ENCODE assay signal across 1 cellular context in genomic region chr22:33864723-33865130, GRCh38.
A peak's percentile ranks its signal among the peaks of the same experiment; 100 is the strongest.
TF ChIP-seq lines count a peak whose summit lies in the region.

No MANE protein-coding gene starts in this region.

TF ChIP-seq in HepG2, 621 proteins besides CTCF, POLR2A, EP300 and RAD21 (continues in another document):
- no peak for TF ChIP-seq SUZ12 (IDR thresholded peaks at IDR 0.05; ENCODE audit: low read depth, low read length)
- TF ChIP-seq, protein P1, sequence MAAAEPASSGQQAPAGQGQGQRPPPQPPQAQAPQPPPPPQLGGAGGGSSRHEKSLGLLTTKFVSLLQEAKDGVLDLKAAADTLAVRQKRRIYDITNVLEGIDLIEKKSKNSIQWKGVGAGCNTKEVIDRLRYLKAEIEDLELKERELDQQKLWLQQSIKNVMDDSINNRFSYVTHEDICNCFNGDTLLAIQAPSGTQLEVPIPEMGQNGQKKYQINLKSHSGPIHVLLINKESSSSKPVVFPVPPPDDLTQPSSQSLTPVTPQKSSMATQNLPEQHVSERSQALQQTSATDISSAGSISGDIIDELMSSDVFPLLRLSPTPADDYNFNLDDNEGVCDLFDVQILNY (CRISPR knock-in tag; conservative IDR thresholded peaks at IDR 0.05), result no peak
- TF ChIP-seq, protein P2, sequence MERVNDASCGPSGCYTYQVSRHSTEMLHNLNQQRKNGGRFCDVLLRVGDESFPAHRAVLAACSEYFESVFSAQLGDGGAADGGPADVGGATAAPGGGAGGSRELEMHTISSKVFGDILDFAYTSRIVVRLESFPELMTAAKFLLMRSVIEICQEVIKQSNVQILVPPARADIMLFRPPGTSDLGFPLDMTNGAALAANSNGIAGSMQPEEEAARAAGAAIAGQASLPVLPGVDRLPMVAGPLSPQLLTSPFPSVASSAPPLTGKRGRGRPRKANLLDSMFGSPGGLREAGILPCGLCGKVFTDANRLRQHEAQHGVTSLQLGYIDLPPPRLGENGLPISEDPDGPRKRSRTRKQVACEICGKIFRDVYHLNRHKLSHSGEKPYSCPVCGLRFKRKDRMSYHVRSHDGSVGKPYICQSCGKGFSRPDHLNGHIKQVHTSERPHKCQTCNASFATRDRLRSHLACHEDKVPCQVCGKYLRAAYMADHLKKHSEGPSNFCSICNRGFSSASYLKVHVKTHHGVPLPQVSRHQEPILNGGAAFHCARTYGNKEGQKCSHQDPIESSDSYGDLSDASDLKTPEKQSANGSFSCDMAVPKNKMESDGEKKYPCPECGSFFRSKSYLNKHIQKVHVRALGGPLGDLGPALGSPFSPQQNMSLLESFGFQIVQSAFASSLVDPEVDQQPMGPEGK (CRISPR knock-in tag; IDR thresholded peaks at IDR 0.05), result no peak
- TF ChIP-seq CHCHD3 (CRISPR knock-in tag; IDR thresholded peaks at IDR 0.05), result no peak
- no peak for TF ChIP-seq MED8 (CRISPR knock-in tag; IDR thresholded peaks at IDR 0.05; ENCODE audit: insufficient replicate concordance)
- no peak for TF ChIP-seq LCORL (IDR thresholded peaks at IDR 0.05)
- peak; percentile 50; the same call in 1 of the 2 replicates for TF ChIP-seq LCORL (CRISPR knock-in tag; IDR thresholded peaks at IDR 0.05)
- 0 out of 2 replicates have a peak, but pooled peaks have one; percentile 12 for TF ChIP-seq ELF1 (CRISPR knock-in tag; IDR thresholded peaks at IDR 0.05)
- TF ChIP-seq, protein P3, sequence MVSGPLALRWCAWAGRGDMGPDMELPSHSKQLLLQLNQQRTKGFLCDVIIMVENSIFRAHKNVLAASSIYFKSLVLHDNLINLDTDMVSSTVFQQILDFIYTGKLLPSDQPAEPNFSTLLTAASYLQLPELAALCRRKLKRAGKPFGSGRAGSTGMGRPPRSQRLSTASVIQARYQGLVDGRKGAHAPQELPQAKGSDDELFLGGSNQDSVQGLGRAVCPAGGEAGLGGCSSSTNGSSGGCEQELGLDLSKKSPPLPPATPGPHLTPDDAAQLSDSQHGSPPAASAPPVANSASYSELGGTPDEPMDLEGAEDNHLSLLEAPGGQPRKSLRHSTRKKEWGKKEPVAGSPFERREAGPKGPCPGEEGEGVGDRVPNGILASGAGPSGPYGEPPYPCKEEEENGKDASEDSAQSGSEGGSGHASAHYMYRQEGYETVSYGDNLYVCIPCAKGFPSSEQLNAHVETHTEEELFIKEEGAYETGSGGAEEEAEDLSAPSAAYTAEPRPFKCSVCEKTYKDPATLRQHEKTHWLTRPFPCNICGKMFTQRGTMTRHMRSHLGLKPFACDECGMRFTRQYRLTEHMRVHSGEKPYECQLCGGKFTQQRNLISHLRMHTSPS (CRISPR knock-in tag; IDR thresholded peaks at IDR 0.05; ENCODE audit: low read depth), result no peak
- TF ChIP-seq CEBPB (IDR thresholded peaks at IDR 0.05; ENCODE audit: borderline replicate concordance, low read depth, low read length), result peak; percentile 90
- TF ChIP-seq SALL1 (CRISPR knock-in tag; IDR thresholded peaks at IDR 0.05), result peak; percentile 45; the same call in 1 of the 2 replicates
- no peak for TF ChIP-seq ZNF605 (CRISPR knock-in tag; IDR thresholded peaks at IDR 0.05)
- TF ChIP-seq GATAD2A (CRISPR knock-in tag; IDR thresholded peaks at IDR 0.05), result 0 out of 2 replicates have a peak, but pooled peaks have one; percentile 8
- TF ChIP-seq SP5 (CRISPR knock-in tag; IDR thresholded peaks at IDR 0.05; ENCODE audit: borderline replicate concordance, low read depth), result no peak
- TF ChIP-seq ZNF501 (CRISPR knock-in tag; IDR thresholded peaks at IDR 0.05), result 0 out of 2 replicates have a peak, but pooled peaks have one; percentile 42
- TF ChIP-seq NR2F6 (IDR thresholded peaks at IDR 0.05), result 0 out of 2 replicates have a peak, but pooled peaks have one; percentile 10
- no peak for TF ChIP-seq NR2F6 (CRISPR knock-in tag; IDR thresholded peaks at IDR 0.05)
- peak; percentile 27; the same call in 1 of the 2 replicates for TF ChIP-seq BORCS8-MEF2B (CRISPR knock-in tag; IDR thresholded peaks at IDR 0.05)
- TF ChIP-seq ZFY (CRISPR knock-in tag; IDR thresholded peaks at IDR 0.05), result peak; percentile 43
- TF ChIP-seq ZNF589 (CRISPR knock-in tag; conservative IDR thresholded peaks at IDR 0.05), result no peak
- no peak for TF ChIP-seq FOXP1 (IDR thresholded peaks at IDR 0.05)
- TF ChIP-seq FOXP1 (CRISPR knock-in tag; IDR thresholded peaks at IDR 0.05), result no peak
- no peak for TF ChIP-seq NR2F1 (CRISPR knock-in tag; IDR thresholded peaks at IDR 0.05)
- TF ChIP-seq ASH2L (IDR thresholded peaks at IDR 0.05; ENCODE audit: insufficient read length, low read depth, low read length), result peak; percentile 56
- TF ChIP-seq SRSF1 (optimal IDR thresholded peaks at IDR 0.05; ENCODE audit: low read depth, low read length), result no peak
- no peak for TF ChIP-seq HNRNPLL (IDR thresholded peaks at IDR 0.05; ENCODE audit: low read depth, low read length, poor library complexity, severe bottlenecking)
- TF ChIP-seq KDM6A (CRISPR knock-in tag; IDR thresholded peaks at IDR 0.05; ENCODE audit: low read depth), result no peak
- TF ChIP-seq MATR3 (CRISPR knock-in tag; IDR thresholded peaks at IDR 0.05), result no peak
- no peak for TF ChIP-seq SPEN (CRISPR knock-in tag; IDR thresholded peaks at IDR 0.05; ENCODE audit: low read depth)
- no peak for TF ChIP-seq HOXD1 (CRISPR knock-in tag; IDR thresholded peaks at IDR 0.05)
- TF ChIP-seq ZNF263 (CRISPR knock-in tag; IDR thresholded peaks at IDR 0.05), result no peak
- no peak for TF ChIP-seq RBM22 (optimal IDR thresholded peaks at IDR 0.05; ENCODE audit: low read length)
- no peak for TF ChIP-seq TCF12 (IDR thresholded peaks at IDR 0.05)
- TF ChIP-seq TCF12 (CRISPR knock-in tag; IDR thresholded peaks at IDR 0.05), result no peak
- TF ChIP-seq, protein P4, sequence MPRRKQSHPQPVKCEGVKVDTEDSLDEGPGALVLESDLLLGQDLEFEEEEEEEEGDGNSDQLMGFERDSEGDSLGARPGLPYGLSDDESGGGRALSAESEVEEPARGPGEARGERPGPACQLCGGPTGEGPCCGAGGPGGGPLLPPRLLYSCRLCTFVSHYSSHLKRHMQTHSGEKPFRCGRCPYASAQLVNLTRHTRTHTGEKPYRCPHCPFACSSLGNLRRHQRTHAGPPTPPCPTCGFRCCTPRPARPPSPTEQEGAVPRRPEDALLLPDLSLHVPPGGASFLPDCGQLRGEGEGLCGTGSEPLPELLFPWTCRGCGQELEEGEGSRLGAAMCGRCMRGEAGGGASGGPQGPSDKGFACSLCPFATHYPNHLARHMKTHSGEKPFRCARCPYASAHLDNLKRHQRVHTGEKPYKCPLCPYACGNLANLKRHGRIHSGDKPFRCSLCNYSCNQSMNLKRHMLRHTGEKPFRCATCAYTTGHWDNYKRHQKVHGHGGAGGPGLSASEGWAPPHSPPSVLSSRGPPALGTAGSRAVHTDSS (CRISPR knock-in tag; conservative IDR thresholded peaks at IDR 0.05), result no peak
- TF ChIP-seq HES4 (CRISPR knock-in tag; IDR thresholded peaks at IDR 0.05; ENCODE audit: borderline replicate concordance), result no peak
- TF ChIP-seq, protein P5, sequence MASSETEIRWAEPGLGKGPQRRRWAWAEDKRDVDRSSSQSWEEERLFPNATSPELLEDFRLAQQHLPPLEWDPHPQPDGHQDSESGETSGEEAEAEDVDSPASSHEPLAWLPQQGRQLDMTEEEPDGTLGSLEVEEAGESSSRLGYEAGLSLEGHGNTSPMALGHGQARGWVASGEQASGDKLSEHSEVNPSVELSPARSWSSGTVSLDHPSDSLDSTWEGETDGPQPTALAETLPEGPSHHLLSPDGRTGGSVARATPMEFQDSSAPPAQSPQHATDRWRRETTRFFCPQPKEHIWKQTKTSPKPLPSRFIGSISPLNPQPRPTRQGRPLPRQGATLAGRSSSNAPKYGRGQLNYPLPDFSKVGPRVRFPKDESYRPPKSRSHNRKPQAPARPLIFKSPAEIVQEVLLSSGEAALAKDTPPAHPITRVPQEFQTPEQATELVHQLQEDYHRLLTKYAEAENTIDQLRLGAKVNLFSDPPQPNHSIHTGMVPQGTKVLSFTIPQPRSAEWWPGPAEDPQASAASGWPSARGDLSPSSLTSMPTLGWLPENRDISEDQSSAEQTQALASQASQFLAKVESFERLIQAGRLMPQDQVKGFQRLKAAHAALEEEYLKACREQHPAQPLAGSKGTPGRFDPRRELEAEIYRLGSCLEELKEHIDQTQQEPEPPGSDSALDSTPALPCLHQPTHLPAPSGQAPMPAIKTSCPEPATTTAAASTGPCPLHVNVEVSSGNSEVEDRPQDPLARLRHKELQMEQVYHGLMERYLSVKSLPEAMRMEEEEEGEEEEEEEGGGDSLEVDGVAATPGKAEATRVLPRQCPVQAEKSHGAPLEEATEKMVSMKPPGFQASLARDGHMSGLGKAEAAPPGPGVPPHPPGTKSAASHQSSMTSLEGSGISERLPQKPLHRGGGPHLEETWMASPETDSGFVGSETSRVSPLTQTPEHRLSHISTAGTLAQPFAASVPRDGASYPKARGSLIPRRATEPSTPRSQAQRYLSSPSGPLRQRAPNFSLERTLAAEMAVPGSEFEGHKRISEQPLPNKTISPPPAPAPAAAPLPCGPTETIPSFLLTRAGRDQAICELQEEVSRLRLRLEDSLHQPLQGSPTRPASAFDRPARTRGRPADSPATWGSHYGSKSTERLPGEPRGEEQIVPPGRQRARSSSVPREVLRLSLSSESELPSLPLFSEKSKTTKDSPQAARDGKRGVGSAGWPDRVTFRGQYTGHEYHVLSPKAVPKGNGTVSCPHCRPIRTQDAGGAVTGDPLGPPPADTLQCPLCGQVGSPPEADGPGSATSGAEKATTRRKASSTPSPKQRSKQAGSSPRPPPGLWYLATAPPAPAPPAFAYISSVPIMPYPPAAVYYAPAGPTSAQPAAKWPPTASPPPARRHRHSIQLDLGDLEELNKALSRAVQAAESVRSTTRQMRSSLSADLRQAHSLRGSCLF (CRISPR knock-in tag; IDR thresholded peaks at IDR 0.05; ENCODE audit: borderline replicate concordance), result no peak
- TF ChIP-seq, protein P6, sequence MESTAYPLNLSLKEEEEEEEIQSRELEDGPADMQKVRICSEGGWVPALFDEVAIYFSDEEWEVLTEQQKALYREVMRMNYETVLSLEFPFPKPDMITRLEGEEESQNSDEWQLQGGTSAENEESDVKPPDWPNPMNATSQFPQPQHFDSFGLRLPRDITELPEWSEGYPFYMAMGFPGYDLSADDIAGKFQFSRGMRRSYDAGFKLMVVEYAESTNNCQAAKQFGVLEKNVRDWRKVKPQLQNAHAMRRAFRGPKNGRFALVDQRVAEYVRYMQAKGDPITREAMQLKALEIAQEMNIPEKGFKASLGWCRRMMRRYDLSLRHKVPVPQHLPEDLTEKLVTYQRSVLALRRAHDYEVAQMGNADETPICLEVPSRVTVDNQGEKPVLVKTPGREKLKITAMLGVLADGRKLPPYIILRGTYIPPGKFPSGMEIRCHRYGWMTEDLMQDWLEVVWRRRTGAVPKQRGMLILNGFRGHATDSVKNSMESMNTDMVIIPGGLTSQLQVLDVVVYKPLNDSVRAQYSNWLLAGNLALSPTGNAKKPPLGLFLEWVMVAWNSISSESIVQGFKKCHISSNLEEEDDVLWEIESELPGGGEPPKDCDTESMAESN (CRISPR knock-in tag; conservative IDR thresholded peaks at IDR 0.05), result no peak
- no peak for TF ChIP-seq ATM (IDR thresholded peaks at IDR 0.05; ENCODE audit: borderline replicate concordance)
- TF ChIP-seq, protein P7, sequence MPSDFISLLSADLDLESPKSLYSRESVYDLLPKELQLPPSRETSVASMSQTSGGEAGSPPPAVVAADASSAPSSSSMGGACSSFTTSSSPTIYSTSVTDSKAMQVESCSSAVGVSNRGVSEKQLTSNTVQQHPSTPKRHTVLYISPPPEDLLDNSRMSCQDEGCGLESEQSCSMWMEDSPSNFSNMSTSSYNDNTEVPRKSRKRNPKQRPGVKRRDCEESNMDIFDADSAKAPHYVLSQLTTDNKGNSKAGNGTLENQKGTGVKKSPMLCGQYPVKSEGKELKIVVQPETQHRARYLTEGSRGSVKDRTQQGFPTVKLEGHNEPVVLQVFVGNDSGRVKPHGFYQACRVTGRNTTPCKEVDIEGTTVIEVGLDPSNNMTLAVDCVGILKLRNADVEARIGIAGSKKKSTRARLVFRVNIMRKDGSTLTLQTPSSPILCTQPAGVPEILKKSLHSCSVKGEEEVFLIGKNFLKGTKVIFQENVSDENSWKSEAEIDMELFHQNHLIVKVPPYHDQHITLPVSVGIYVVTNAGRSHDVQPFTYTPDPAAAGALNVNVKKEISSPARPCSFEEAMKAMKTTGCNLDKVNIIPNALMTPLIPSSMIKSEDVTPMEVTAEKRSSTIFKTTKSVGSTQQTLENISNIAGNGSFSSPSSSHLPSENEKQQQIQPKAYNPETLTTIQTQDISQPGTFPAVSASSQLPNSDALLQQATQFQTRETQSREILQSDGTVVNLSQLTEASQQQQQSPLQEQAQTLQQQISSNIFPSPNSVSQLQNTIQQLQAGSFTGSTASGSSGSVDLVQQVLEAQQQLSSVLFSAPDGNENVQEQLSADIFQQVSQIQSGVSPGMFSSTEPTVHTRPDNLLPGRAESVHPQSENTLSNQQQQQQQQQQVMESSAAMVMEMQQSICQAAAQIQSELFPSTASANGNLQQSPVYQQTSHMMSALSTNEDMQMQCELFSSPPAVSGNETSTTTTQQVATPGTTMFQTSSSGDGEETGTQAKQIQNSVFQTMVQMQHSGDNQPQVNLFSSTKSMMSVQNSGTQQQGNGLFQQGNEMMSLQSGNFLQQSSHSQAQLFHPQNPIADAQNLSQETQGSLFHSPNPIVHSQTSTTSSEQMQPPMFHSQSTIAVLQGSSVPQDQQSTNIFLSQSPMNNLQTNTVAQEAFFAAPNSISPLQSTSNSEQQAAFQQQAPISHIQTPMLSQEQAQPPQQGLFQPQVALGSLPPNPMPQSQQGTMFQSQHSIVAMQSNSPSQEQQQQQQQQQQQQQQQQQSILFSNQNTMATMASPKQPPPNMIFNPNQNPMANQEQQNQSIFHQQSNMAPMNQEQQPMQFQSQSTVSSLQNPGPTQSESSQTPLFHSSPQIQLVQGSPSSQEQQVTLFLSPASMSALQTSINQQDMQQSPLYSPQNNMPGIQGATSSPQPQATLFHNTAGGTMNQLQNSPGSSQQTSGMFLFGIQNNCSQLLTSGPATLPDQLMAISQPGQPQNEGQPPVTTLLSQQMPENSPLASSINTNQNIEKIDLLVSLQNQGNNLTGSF (CRISPR knock-in tag; IDR thresholded peaks at IDR 0.05), result no peak
- no peak for TF ChIP-seq ATAD3A (CRISPR knock-in tag; IDR thresholded peaks at IDR 0.05)
- 0 out of 2 replicates have a peak, but pooled peaks have one; percentile 27 for TF ChIP-seq POGZ (CRISPR knock-in tag; IDR thresholded peaks at IDR 0.05)
- TF ChIP-seq, protein P8, sequence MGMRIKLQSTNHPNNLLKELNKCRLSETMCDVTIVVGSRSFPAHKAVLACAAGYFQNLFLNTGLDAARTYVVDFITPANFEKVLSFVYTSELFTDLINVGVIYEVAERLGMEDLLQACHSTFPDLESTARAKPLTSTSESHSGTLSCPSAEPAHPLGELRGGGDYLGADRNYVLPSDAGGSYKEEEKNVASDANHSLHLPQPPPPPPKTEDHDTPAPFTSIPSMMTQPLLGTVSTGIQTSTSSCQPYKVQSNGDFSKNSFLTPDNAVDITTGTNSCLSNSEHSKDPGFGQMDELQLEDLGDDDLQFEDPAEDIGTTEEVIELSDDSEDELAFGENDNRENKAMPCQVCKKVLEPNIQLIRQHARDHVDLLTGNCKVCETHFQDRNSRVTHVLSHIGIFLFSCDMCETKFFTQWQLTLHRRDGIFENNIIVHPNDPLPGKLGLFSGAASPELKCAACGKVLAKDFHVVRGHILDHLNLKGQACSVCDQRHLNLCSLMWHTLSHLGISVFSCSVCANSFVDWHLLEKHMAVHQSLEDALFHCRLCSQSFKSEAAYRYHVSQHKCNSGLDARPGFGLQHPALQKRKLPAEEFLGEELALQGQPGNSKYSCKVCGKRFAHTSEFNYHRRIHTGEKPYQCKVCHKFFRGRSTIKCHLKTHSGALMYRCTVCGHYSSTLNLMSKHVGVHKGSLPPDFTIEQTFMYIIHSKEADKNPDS (CRISPR knock-in tag; IDR thresholded peaks at IDR 0.05), result no peak
